Comparison of ENCODE assay signal across 8 cellular contexts in the genomic region with DNA sequence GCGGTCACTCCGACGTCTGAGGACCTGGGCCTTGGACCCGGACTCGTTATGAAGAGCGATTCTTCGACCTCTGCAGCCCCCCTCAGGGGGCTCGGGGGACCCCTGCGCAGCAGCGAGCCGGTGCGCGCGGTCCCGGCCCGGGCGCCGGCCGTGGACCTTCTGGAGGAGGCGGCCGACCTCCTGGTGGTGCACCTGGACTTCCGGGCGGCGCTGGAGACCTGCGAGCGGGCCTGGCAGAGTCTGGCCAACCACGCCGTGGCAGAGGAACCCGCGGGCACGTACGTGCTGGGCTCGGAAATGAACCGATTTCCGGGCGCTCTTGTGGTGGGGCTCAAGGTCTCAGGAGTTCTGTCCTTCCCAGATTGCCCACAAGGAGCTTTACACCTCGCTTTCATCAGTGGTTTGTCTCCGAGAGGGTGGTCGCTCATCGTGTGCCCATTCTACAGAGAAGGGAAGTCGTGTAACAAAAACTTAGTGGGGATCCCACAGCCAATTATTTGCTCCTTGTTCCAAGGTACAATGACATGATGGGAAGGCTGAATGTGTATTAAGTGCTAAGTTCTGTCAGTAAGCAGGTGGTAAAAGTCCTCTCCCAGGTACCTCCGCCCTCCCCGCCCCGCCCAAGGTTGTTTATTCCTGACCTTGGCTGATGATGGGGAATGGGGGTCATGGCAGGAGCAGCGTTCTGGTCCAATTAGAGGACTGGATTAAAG. TPM values are rescaled to one million over a fixed set of nuclear protein-coding genes. Genes with fewer than 3 reads are reported as not detected.
DNase-seq lines count a peak whose midpoint lies in the region; ATAC-seq and TF ChIP-seq lines count a peak whose summit lies in the region.

No MANE protein-coding gene starts in this region.

- H3K4me1 Mint-ChIP-seq in effector memory CD8-positive, alpha-beta T cell (ENCODE audit: low read depth in 2 of 2) = peaks cover 31 to 51% of the 10 kb centered on the region in 2 donors

- in situ Hi-C loops in IMR-90 (cut with MboI; ENCODE audit: low sequenced_read_pairs) = no loop called here

- peak overlapping the region; percentile 82 to 97 for H3K4me3 Mint-ChIP-seq in effector memory CD8-positive, alpha-beta T cell

- no peak overlapping the region for H2BK20ac ChIP-seq in IMR-90 (ENCODE audit: low read depth, low read length)

- peak overlapping the region; percentile 88 for H3K4ac ChIP-seq in IMR-90 (ENCODE audit: low read depth, low read length)

- H3K27ac ChIP-seq in IMR-90 (ENCODE audit: insufficient read depth, low read length) (peak overlapping the region; percentile 83), thyroid gland (peak overlapping the region in 2 of 3 donors; percentile 58 to 83)

- H4K5ac ChIP-seq in IMR-90 (ENCODE audit: low read depth, low read length) = peak overlapping the region; percentile 92

- H3K4me2 ChIP-seq in IMR-90 (ENCODE audit: low read depth, low read length) = peak overlapping the region; percentile 96

- H2AK9ac ChIP-seq in IMR-90 (replicated peaks; ENCODE audit: low read depth, low read length, poor library complexity) = peak overlapping the region; percentile 75

- TSS peak; percentile 75 for BruUV-seq in IMR-90 (replicated peaks; lab: Mats Ljungman, UMichigan)

- peak; percentile 11 for ATAC-seq in GM18873 (IDR thresholded peaks at IDR 0.05; ENCODE audit: low FRiP score, unreplicated experiment)
- peak; percentile 4; the same call in 1 of the 2 replicates for ATAC-seq in IMR-90 (ENCODE audit: low read depth)
- peak; percentile 13 for ATAC-seq in effector memory CD8-positive, alpha-beta T cell (replicated peaks)
- no peak for ATAC-seq in HG03457 (IDR thresholded peaks at IDR 0.05; ENCODE audit: unreplicated experiment)

- no peak overlapping the region for H3K18ac ChIP-seq in IMR-90 (ENCODE audit: low read depth, low read length)

- H2BK120ac ChIP-seq in IMR-90 (ENCODE audit: low read depth, low read length) = 0 out of 2 replicates have a peak overlapping the region, but pooled peaks have one; percentile 26

- H3K4me3 ChIP-seq in IMR-90 (ENCODE audit: insufficient read depth, low read depth, low read length) (peak overlapping the region; percentile 87), mononuclear cell (ENCODE audit: low read length) (peak overlapping the region; percentile 87), thyroid gland (replicated peaks in 1 of 3) (peak overlapping the region; percentile 71 to 86 (median 84))

- peak overlapping the region; percentile 78; the same call in 1 of the 2 replicates for H3K23ac ChIP-seq in IMR-90 (ENCODE audit: low read depth, low read length)

- peak overlapping the region; percentile 88 for H3K14ac ChIP-seq in IMR-90 (replicated peaks; ENCODE audit: low read depth, low read length)

- peak overlapping the region; percentile 8 for H2AK5ac ChIP-seq in IMR-90 (ENCODE audit: low read depth, low read length)

- H3K36me3 ChIP-seq in IMR-90 (ENCODE audit: control insufficient read depth, insufficient read depth, low read length) (peaks cover 17% of the 10 kb centered on the region), thyroid gland (peaks cover 11 to 19% of the 10 kb centered on the region in 2 donors)

- no peak overlapping the region for H2BK15ac ChIP-seq in IMR-90 (ENCODE audit: low read depth, low read length)

- H3K79me1 ChIP-seq in IMR-90 (ENCODE audit: low read depth in 1 of 2, low read length in 2 of 2) = peaks cover 22 to 44% of the 10 kb centered on the region in 2 experiments; a peak in 3 of 4 replicates

- peak overlapping the region; percentile 82 to 96; a peak in 3 of 4 replicates for H4K8ac ChIP-seq in IMR-90 (ENCODE audit: low read depth in 2 of 2, low read length in 2 of 2)

- intact Hi-C loops in IMR-90 (cut with micrococcal nuclease) = loop anchor here (5.0 to 10.0 kb wide), 3 partner anchors 336 to 1004 kb away; no protein-coding TSS in a partner anchor
- intact Hi-C loops in thyroid gland (cut with DNase I) = loop anchor here (5.0 to 10.0 kb wide), 3 partner anchors 54 to 336 kb away; partner anchors contain the start of gene MICAL3

- peak overlapping the region; percentile 82; the same call in 1 of the 2 replicates for H4K91ac ChIP-seq in IMR-90 (ENCODE audit: insufficient read depth, low read depth, low read length)

- dilution Hi-C loops in IMR-90 (cut with HindIII; ENCODE audit: low sequenced_read_pairs, unreplicated experiment) = no loop called here

- H3K4me1 ChIP-seq in IMR-90 (ENCODE audit: control insufficient read depth, insufficient read depth, low read length) (peaks cover 2% of the 10 kb centered on the region), mononuclear cell (ENCODE audit: insufficient read depth, low read length) (peaks cover 32% of the 10 kb centered on the region), thyroid gland (peaks cover 27 to 30% of the 10 kb centered on the region in 2 donors)

- no peaks in the 10 kb centered on the region for H3K9me3 Mint-ChIP-seq in effector memory CD8-positive, alpha-beta T cell

- no peaks in the 10 kb centered on the region for H3K27me3 ChIP-seq in IMR-90 (ENCODE audit: control insufficient read depth, insufficient read depth, low read length)
- H3K27me3 ChIP-seq in mononuclear cell (ENCODE audit: insufficient read depth, low read length) = no peaks in the 10 kb centered on the region
- no peaks in the 10 kb centered on the region for H3K27me3 ChIP-seq in thyroid gland

- H3K56ac ChIP-seq in IMR-90 (ENCODE audit: extremely low read depth, insufficient read depth, low read length) = peak overlapping the region; percentile 33; the same call in 1 of the 2 replicates

- H4K20me1 ChIP-seq in IMR-90 (ENCODE audit: insufficient read depth, low read length) = no peaks in the 10 kb centered on the region

- 0 out of 2 replicates have a peak, but pooled peaks have one; percentile 10 for TF ChIP-seq CTCF in IMR-90 (conservative IDR thresholded peaks at IDR 0.05; ENCODE audit: low read depth, low read length)
- no peak for TF ChIP-seq CTCF in thyroid gland (IDR thresholded peaks at IDR 0.05)

- CTCF ChIA-PET in IMR-90 (lab: Yijun Ruan, JAX) = interaction anchor here (3.1 kb wide), 2 partner anchors 168 to 249 kb away, joined by 20 to 22 read pairs; no protein-coding TSS in a partner anchor

- peak overlapping the region; percentile 93 for H3K9ac ChIP-seq in IMR-90 (ENCODE audit: low read depth, low read length)

- peak overlapping the region; percentile 93 for H2AFZ ChIP-seq in IMR-90 (replicated peaks; ENCODE audit: low read length, poor library complexity)

- H3K9me1 ChIP-seq in IMR-90 (ENCODE audit: insufficient read depth, low read length) = no peaks in the 10 kb centered on the region

- POLR2A ChIA-PET in IMR-90 (lab: Charles Lee; ENCODE audit: unreplicated experiment) = interaction anchor here (0.5 to 1.0 kb wide), 2 partner anchors 15 to 447 kb away, joined by 3 to 4 read pairs; no protein-coding TSS in a partner anchor

- DNase-seq in AG08395 (ENCODE audit: low spot score) = peak; percentile 36
- DNase-seq in IMR-90 = peak; percentile 19
- peak; percentile 69 for DNase-seq in activated CD4-positive, alpha-beta T cell treated with anti-CD3 and anti-CD28 coated beads for 48 hours
- peak in 2 of 3 experiments; percentile 10 to 18 for DNase-seq in effector memory CD8-positive, alpha-beta T cell
- DNase-seq in thyroid gland = peak; percentile 43 to 44

- peaks cover 55% of the 10 kb centered on the region for H3K36me3 Mint-ChIP-seq in effector memory CD8-positive, alpha-beta T cell (ENCODE audit: insufficient read depth)

- H3K9me3 ChIP-seq in IMR-90 (ENCODE audit: control insufficient read depth, insufficient read depth, low read length) (no peaks in the 10 kb centered on the region), mononuclear cell (ENCODE audit: low read depth, low read length) (no peaks in the 10 kb centered on the region), thyroid gland (no peaks in the 10 kb centered on the region)

- 0 out of 2 replicates have a peak, but pooled peaks have one; percentile 13 for TF ChIP-seq RAD21 in IMR-90 (IDR thresholded peaks at IDR 0.05; ENCODE audit: low read length)

- 12% methylated on average over 15 of the region's 45 CpGs; no CpG with 5 or more reads in 1 of the 2 experiments for WGBS in IMR-90 (ENCODE audit: extremely low coverage in 2 of 2, insufficient read length in 1 of 2), 2 experiments
- 16 to 35% methylated on average over 12 to 22 of the region's 45 CpGs for WGBS in thyroid gland, 2 donors

- H3K27me3 Mint-ChIP-seq in effector memory CD8-positive, alpha-beta T cell = no peaks in the 10 kb centered on the region

- H3K27ac Mint-ChIP-seq in effector memory CD8-positive, alpha-beta T cell = peak overlapping the region; percentile 93 to 97

- no peak for TF ChIP-seq POLR2A in IMR-90 (IDR thresholded peaks at IDR 0.05; ENCODE audit: low read depth, low read length)
- no peak for TF ChIP-seq POLR2A in thyroid gland (IDR thresholded peaks at IDR 0.05)

- H2BK5ac ChIP-seq in IMR-90 (ENCODE audit: low read depth, low read length, poor library complexity, severe bottlenecking) = peak overlapping the region; percentile 49

TF ChIP-seq in IMR-90, 13 proteins besides CTCF, POLR2A, EP300 and RAD21 (continues in another document):
- TF ChIP-seq ELK1 (IDR thresholded peaks at IDR 0.05; ENCODE audit: borderline replicate concordance, low read depth, low read length) = no peak

RNA-seq across cellular contexts. Expression of gene PEX26, which starts 0.7 kb away (rescaled TPM):
- total RNA-seq in IMR-90 (2012; rRNA removed) (10.6 and 12.2 TPM in 2 replicates), mononuclear cell (15.5 TPM), thyroid gland (10 to 100 TPM; 29.4 to 49.6 (median 39.4) TPM)
- 17.8 and 18.5 TPM in 2 replicates for polyA plus RNA-seq in IMR-90 (2012; rRNA removed)
- polyA plus RNA-seq in IMR-90 (2012; cell fraction: cytosol; rRNA removed) = 12.2 and 14.4 TPM in 2 replicates
- polyA plus RNA-seq in IMR-90 (2012; cell fraction: nucleus; rRNA removed; ENCODE audit: low replicate concordance) = 12.7 and 13.0 TPM in 2 replicates

RNA-seq across cellular contexts. Expression of gene TUBA8, which starts 32.1 kb away (rescaled TPM):
- total RNA-seq in IMR-90 (2012; rRNA removed) = 1.4 and 1.9 TPM in 2 replicates
- polyA plus RNA-seq in IMR-90 (2012; rRNA removed) = 2.2 and 2.8 TPM in 2 replicates
- 1.3 and 2.5 TPM in 2 replicates for polyA plus RNA-seq in IMR-90 (2012; cell fraction: cytosol; rRNA removed)
- 4.1 and 6.9 TPM in 2 replicates for polyA plus RNA-seq in IMR-90 (2012; cell fraction: nucleus; rRNA removed; ENCODE audit: low replicate concordance)
- 7.7 TPM for total RNA-seq in mononuclear cell
- 10 to 100 TPM in 2 of 4 donors, 1 to 10 TPM in 2; 3.2 to 18.4 (median 12.5) TPM for total RNA-seq in thyroid gland

RNA-seq across cellular contexts. Expression of gene MICAL3, which starts 54.1 kb away (rescaled TPM):
- 16.1 and 17.6 TPM in 2 replicates for total RNA-seq in IMR-90 (2012; rRNA removed)
- polyA plus RNA-seq in IMR-90 (2012; rRNA removed) = 26.8 and 30.0 TPM in 2 replicates
- polyA plus RNA-seq in IMR-90 (2012; cell fraction: cytosol; rRNA removed) = 10.9 and 13.3 TPM in 2 replicates
- 92.0 and 112 TPM in 2 replicates for polyA plus RNA-seq in IMR-90 (2012; cell fraction: nucleus; rRNA removed; ENCODE audit: low replicate concordance)
- total RNA-seq in mononuclear cell = 11.0 TPM
- total RNA-seq in thyroid gland = 10 to 100 TPM; 31.8 to 53.8 (median 43.6) TPM

Comparison
In these comparisons a context has a peak if more than half of its experiments do, and no peak if none do; other contexts are left out.
1. DNase-seq: peak in every context shown above with its lines; median percentile 69 in activated CD4-positive, alpha-beta T cell treated with anti-CD3 and anti-CD28 coated beads for 48 hours; 44 in thyroid gland; 36 in AG08395; 19 in IMR-90; 14 in effector memory CD8-positive, alpha-beta T cell.